In genomic region chr9:105608685-105609598, GRCh38 we compare ENCODE assay signal across 9 cellular contexts. TPM values are rescaled to one million over a fixed set of nuclear protein-coding genes. Genes with fewer than 3 reads are reported as not detected.
A peak's percentile ranks its signal among the peaks of the same experiment; 100 is the strongest.
DNase-seq lines count a peak whose midpoint lies in the region; ATAC-seq, FAIRE-seq and TF ChIP-seq lines count a peak whose summit lies in the region.
"Had no signal": no experiment of that assay in that cellular context is flagged by ENCODE, and none has a peak within 500 bp of the region (broad histone marks: within the 10 kb centered on the region; RNA-seq: fewer than 3 reads in every experiment).

No MANE protein-coding gene starts in this region.

- peak; percentile 79 for ATAC-seq in HG03565 (IDR thresholded peaks at IDR 0.05; ENCODE audit: unreplicated experiment)
- no peak for ATAC-seq in HG03135 (IDR thresholded peaks at IDR 0.05; ENCODE audit: unreplicated experiment)

- POLR2A ChIA-PET in Caco-2 (lab: Charles Lee), result no interaction called here

- no peak overlapping the region for H3K23ac ChIP-seq in mesendoderm (ENCODE audit: low read length)

- BruUV-seq in Caco-2 (replicated peaks; lab: Mats Ljungman, UMichigan), result no TSS peak

- intact Hi-C loops in Caco-2 (cut with micrococcal nuclease; ENCODE audit: unreplicated experiment), result loop anchor here (1.0 to 5.0 kb wide), 2 partner anchors 109 to 273 kb away; no protein-coding TSS in a partner anchor

- H3K27me3 ChIP-seq in Caco-2 (replicated peaks; ENCODE audit: control insufficient read depth, insufficient read depth, low read length) (no peaks in the 10 kb centered on the region), mesendoderm (ENCODE audit: insufficient read depth, low read length, poor library complexity) (no peaks in the 10 kb centered on the region)

- TF ChIP-seq CTCF in Caco-2 (IDR thresholded peaks at IDR 0.05; ENCODE audit: insufficient read depth in 1 of 2, low read depth in 1 of 2, low read length in 1 of 2, severe bottlenecking in 1 of 2, unreplicated experiment in 1 of 2) (peak; percentile 44 to 48), chondrocyte (IDR thresholded peaks at IDR 0.05) (peak; percentile 89)

- 100% methylated on average over 1 of the region's 6 CpGs for WGBS in mesendoderm (ENCODE audit: extremely low coverage, insufficient coverage, low lambda C conversion rate)

- no peak overlapping the region for H3K4me2 ChIP-seq in mesendoderm (ENCODE audit: low read length)

- no peaks in the 10 kb centered on the region for H3K9me3 Mint-ChIP-seq in Caco-2 (ENCODE audit: unreplicated experiment)
- no peaks in the 10 kb centered on the region for H3K9me3 Mint-ChIP-seq in chondrocyte (ENCODE audit: low read depth)
- no peaks in the 10 kb centered on the region for H3K9me3 Mint-ChIP-seq in activated naive CD4-positive, alpha-beta T cell treated with anti-CD3 and anti-CD28 coated beads, Interleukin-2, amount 10 ng/mL, durations not matched to agents 7 days and 5 days
- H3K9me3 Mint-ChIP-seq: T-cell had no signal

- H3K36me3 Mint-ChIP-seq in Caco-2 (ENCODE audit: insufficient read depth, unreplicated experiment) (no peaks in the 10 kb centered on the region), chondrocyte (ENCODE audit: low read depth) (peaks cover 4% of the 10 kb centered on the region)
- peaks cover 2% of the 10 kb centered on the region for H3K36me3 Mint-ChIP-seq in activated naive CD4-positive, alpha-beta T cell treated with anti-CD3 and anti-CD28 coated beads, Interleukin-2, amount 10 ng/mL, durations not matched to agents 7 days and 5 days

- H3K36me3 ChIP-seq in Caco-2 (ENCODE audit: control insufficient read depth, insufficient read depth, low read length) (no peaks in the 10 kb centered on the region), mesendoderm (ENCODE audit: control insufficient read depth, insufficient read depth, low read length) (no peaks in the 10 kb centered on the region)

- H2BK5ac ChIP-seq in mesendoderm (ENCODE audit: low read length), result no peak overlapping the region

- H3K4me3 Mint-ChIP-seq in Caco-2 (ENCODE audit: unreplicated experiment) (no peak overlapping the region), chondrocyte (ENCODE audit: unreplicated experiment) (no peak overlapping the region)
- H3K4me3 Mint-ChIP-seq in activated naive CD4-positive, alpha-beta T cell treated with anti-CD3 and anti-CD28 coated beads, Interleukin-2, amount 10 ng/mL, durations not matched to agents 7 days and 5 days, result no peak overlapping the region
- H3K4me3 Mint-ChIP-seq: T-cell had no signal

- H2AK5ac ChIP-seq in mesendoderm (ENCODE audit: low read length), result no peak overlapping the region

- no peak overlapping the region for H3K4ac ChIP-seq in mesendoderm (ENCODE audit: low read depth, low read length)

- H3K79me1 ChIP-seq in mesendoderm (ENCODE audit: low read length), result no peaks in the 10 kb centered on the region

- H3K9ac ChIP-seq in mesendoderm (ENCODE audit: low read length), result no peak overlapping the region

- H3K9me3 ChIP-seq in Caco-2, result no peaks in the 10 kb centered on the region

- CTCF ChIA-PET in Caco-2 (lab: Charles Lee), result interaction anchor here (0.7 to 0.8 kb wide), 2 partner anchors 109 to 206 kb away, joined by 3 to 6 read pairs; no protein-coding TSS in a partner anchor
- CTCF ChIA-PET in activated naive CD4-positive, alpha-beta T cell treated with anti-CD3 and anti-CD28 coated beads, Interleukin-2, amount 10 ng/mL, durations not matched to agents 7 days and 5 days (lab: Charles Lee), result interaction anchor here (0.6 to 2.4 kb wide), 6 partner anchors 85 to 273 kb away, joined by 3 to 9 read pairs (median 4); partner anchors contain the start of gene TMEM38B

- H3K27me3 Mint-ChIP-seq in Caco-2 (ENCODE audit: insufficient read depth, unreplicated experiment) (no peaks in the 10 kb centered on the region), chondrocyte (ENCODE audit: low read depth) (no peaks in the 10 kb centered on the region)
- no peaks in the 10 kb centered on the region for H3K27me3 Mint-ChIP-seq in activated naive CD4-positive, alpha-beta T cell treated with anti-CD3 and anti-CD28 coated beads, Interleukin-2, amount 10 ng/mL, durations not matched to agents 7 days and 5 days
- H3K27me3 Mint-ChIP-seq: T-cell had no signal

- peak; percentile 80 for FAIRE-seq in GM19239 (lab: Jason Lieb, UNC)

- H2BK15ac ChIP-seq in mesendoderm (replicated peaks; ENCODE audit: low read depth), result no peak overlapping the region

- H3K4me3 ChIP-seq in Caco-2 (ENCODE audit: low read depth, low read length) (no peak overlapping the region), mesendoderm (ENCODE audit: low read length) (no peak overlapping the region)

- H2BK120ac ChIP-seq in mesendoderm (ENCODE audit: low read depth, low read length), result no peak overlapping the region

- H3K4me1 ChIP-seq in Caco-2 (no peaks in the 10 kb centered on the region), mesendoderm (ENCODE audit: control insufficient read depth, low read depth, low read length) (no peaks in the 10 kb centered on the region)

- H4K8ac ChIP-seq in mesendoderm (ENCODE audit: low read depth, low read length), result no peak overlapping the region

- no peak overlapping the region for H3K18ac ChIP-seq in mesendoderm (ENCODE audit: low read length)

- H4K5ac ChIP-seq in mesendoderm (ENCODE audit: low read length), result no peak overlapping the region

- H3K4me1 Mint-ChIP-seq in Caco-2 (ENCODE audit: low read depth, unreplicated experiment) (no peaks in the 10 kb centered on the region), chondrocyte (ENCODE audit: low read depth) (no peaks in the 10 kb centered on the region)
- H3K4me1 Mint-ChIP-seq in activated naive CD4-positive, alpha-beta T cell treated with anti-CD3 and anti-CD28 coated beads, Interleukin-2, amount 10 ng/mL, durations not matched to agents 7 days and 5 days, result no peaks in the 10 kb centered on the region
- H3K4me1 Mint-ChIP-seq: T-cell had no signal

- no peaks in the 10 kb centered on the region for H3K79me2 ChIP-seq in mesendoderm (ENCODE audit: control insufficient read depth, insufficient read depth, low read length)

- H3K27ac ChIP-seq in mesendoderm (ENCODE audit: low read depth, low read length), result no peak overlapping the region

- no peak overlapping the region for H3K56ac ChIP-seq in mesendoderm (ENCODE audit: low read length)

- H3K27ac Mint-ChIP-seq in Caco-2 (ENCODE audit: unreplicated experiment) (no peak overlapping the region), chondrocyte (ENCODE audit: unreplicated experiment) (no peak overlapping the region)
- no peak overlapping the region for H3K27ac Mint-ChIP-seq in activated naive CD4-positive, alpha-beta T cell treated with anti-CD3 and anti-CD28 coated beads, Interleukin-2, amount 10 ng/mL, durations not matched to agents 7 days and 5 days
- H3K27ac Mint-ChIP-seq: T-cell had no signal

- DNase-seq in Caco-2 (peak in 1 of 2 experiments; percentile 40), GM19239 (ENCODE audit: insufficient read length, low spot score) (peak; percentile 13), NCI-H748 treated with DMSO at 0.1 percent for 48 hours (lab: John Stamatoyannopoulos, UW) (peak; percentile 58), chondrocyte (ENCODE audit: low spot score) (no peak), mesendoderm (peak; percentile 48)
- no peak for DNase-seq in activated naive CD4-positive, alpha-beta T cell treated with anti-CD3 and anti-CD28 coated beads, Interleukin-2, amount 10 ng/mL, durations not matched to agents 7 days and 5 days

RNA-seq across cellular contexts. Expression of gene FKTN, which starts 51.0 kb away (rescaled TPM):
- total RNA-seq in Caco-2 (2022) (15.2 and 17.1 TPM in 2 replicates), chondrocyte (16.2 to 21.9 TPM (median 21.4 TPM) in 3 replicates)
- polyA plus RNA-seq in mesendoderm (2013, experiment 1 of 2), result 8.0 TPM
- 7.1 TPM for polyA plus RNA-seq in mesendoderm (2013, experiment 2 of 2)

RNA-seq across cellular contexts. Expression of gene TAL2, which starts 53.3 kb away (rescaled TPM):
- total RNA-seq in Caco-2 (2022) (1.00 and 1.4 TPM in 2 replicates), chondrocyte (not detected in 3 replicates)
- 0.42 TPM for polyA plus RNA-seq in mesendoderm (2013, experiment 1 of 2)
- 0.42 TPM for polyA plus RNA-seq in mesendoderm (2013, experiment 2 of 2)
- total RNA-seq: T-cell had no signal

Comparison
In these comparisons a context has a peak if more than half of its experiments do, and no peak if none do; other contexts are left out.
1. DNase-seq: peak in GM19239 (single experiment), NCI-H748 treated with DMSO at 0.1 percent for 48 hours (single experiment) and mesendoderm (single experiment); none in chondrocyte (single experiment) and activated naive CD4-positive, alpha-beta T cell treated with anti-CD3 and anti-CD28 coated beads, Interleukin-2, amount 10 ng/mL, durations not matched to agents 7 days and 5 days (single experiment).